1 cellular context compared by ENCODE assay signal in the genomic region with DNA sequence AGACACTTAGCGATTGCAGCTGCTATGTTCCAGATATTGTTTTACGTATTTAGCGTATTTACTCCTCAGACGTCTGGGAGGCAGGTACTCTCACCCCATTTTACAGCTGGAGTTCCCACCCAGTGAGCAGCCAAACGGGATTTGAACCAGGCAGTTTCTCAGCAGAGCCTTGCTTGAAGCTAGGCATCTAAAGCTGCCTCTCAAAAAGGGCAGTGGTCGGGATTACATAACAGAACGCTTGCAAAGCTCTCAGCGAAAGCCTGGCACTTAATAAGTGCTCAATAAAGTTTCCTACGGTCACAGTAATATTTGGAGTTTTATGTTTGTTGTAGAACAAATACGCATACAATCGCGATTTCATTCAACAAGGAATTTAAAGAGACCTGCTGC.
TF ChIP-seq lines count a peak whose summit lies in the region.

No MANE protein-coding gene starts in this region.

TF ChIP-seq in GM12878, 131 proteins besides CTCF, POLR2A, EP300 and RAD21:
- TF ChIP-seq MEF2B (IDR thresholded peaks at IDR 0.05; ENCODE audit: partially characterized antibody, poor library complexity, severe bottlenecking) (no peak), SREBF2 (IDR thresholded peaks at IDR 0.05; ENCODE audit: low read length) (no peak), DPF2 (IDR thresholded peaks at IDR 0.05) (no peak), NBN (IDR thresholded peaks at IDR 0.05) (no peak), RBBP5 (conservative IDR thresholded peaks at IDR 0.05) (no peak), EGR1 (IDR thresholded peaks at IDR 0.05; ENCODE audit: borderline replicate concordance in 1 of 2, low read depth in 2 of 2, low read length in 2 of 2) (no peak)
- TF ChIP-seq, protein P1, sequence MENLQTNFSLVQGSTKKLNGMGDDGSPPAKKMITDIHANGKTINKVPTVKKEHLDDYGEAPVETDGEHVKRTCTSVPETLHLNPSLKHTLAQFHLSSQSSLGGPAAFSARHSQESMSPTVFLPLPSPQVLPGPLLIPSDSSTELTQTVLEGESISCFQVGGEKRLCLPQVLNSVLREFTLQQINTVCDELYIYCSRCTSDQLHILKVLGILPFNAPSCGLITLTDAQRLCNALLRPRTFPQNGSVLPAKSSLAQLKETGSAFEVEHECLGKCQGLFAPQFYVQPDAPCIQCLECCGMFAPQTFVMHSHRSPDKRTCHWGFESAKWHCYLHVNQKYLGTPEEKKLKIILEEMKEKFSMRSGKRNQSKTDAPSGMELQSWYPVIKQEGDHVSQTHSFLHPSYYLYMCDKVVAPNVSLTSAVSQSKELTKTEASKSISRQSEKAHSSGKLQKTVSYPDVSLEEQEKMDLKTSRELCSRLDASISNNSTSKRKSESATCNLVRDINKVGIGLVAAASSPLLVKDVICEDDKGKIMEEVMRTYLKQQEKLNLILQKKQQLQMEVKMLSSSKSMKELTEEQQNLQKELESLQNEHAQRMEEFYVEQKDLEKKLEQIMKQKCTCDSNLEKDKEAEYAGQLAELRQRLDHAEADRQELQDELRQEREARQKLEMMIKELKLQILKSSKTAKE (IDR thresholded peaks at IDR 0.05; ENCODE audit: low read depth, poor library complexity, severe bottlenecking), result no peak
